In the genomic region with DNA sequence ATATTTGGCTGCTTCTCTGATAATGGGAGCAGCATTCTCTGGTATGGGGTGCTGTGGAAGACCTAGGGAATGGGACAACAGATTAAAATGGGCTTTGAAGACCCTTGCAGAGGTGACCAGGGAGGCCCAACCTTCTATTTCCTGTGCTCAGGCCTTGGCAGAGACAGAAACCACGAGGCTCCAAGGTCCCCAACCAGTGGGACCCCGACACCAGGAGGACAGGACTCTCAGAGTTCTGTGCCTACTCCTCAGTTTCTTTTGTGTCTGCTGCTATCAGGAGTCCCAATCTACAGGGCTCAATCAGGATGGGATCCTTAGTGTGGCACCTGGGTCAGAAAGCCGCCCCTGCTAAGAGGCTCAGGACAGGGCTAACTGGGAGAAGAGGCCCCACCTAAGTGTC, we compare ENCODE assay signal across 9 cellular contexts. TPM values are rescaled to one million over a fixed set of nuclear protein-coding genes. Genes with fewer than 3 reads are reported as not detected.
DNase-seq lines count a peak whose midpoint lies in the region; ATAC-seq and TF ChIP-seq lines count a peak whose summit lies in the region.
"Had no signal": no experiment of that assay in that cellular context is flagged by ENCODE, and none has a peak within 500 bp of the region (broad histone marks: within the 10 kb centered on the region; RNA-seq: fewer than 3 reads in every experiment).

No MANE protein-coding gene starts in this region.

- TF ChIP-seq CTCF in stomach (IDR thresholded peaks at IDR 0.05) = no peak

- H3K4me1 Mint-ChIP-seq in activated T-cell treated with anti-CD3 and anti-CD28 coated beads, Interleukin-2, amount 50 U/mL, for 4 hours (ENCODE audit: low read depth) = peaks cover 80% of the 10 kb centered on the region

- TF ChIP-seq POLR2A in stomach (IDR thresholded peaks at IDR 0.05) = no peak

- WGBS in esophagus, 2 donors = 84 to 85% methylated on average over 3 of the region's 3 CpGs
- 59 to 100% (median 68%) methylated on average over 2 to 3 of the region's 3 CpGs for WGBS in stomach, 5 donors

- H3K27me3 ChIP-seq in SJSA1 (replicated peaks) = no peaks in the 10 kb centered on the region
- H3K27me3 ChIP-seq in esophagus (ENCODE audit: control insufficient read depth in 1 of 2, insufficient read depth in 2 of 2, low read length in 2 of 2) = no peaks in the 10 kb centered on the region
- no peaks in the 10 kb centered on the region for H3K27me3 ChIP-seq in stomach

- intact Hi-C loops in stomach (cut with DNase I; ENCODE audit: low total_unique reads) = no loop called here

- H3K4me3 ChIP-seq in SJSA1 (no peak overlapping the region), esophagus (ENCODE audit: low read depth in 1 of 2, low read length in 2 of 2) (no peak overlapping the region), stomach (no peak overlapping the region)

- no peak for DNase-seq in activated T-cell treated with anti-CD3 and anti-CD28 coated beads, Interleukin-2, amount 50 U/mL, for 4 hours
- DNase-seq in activated T-cell treated with anti-CD3 and anti-CD28 coated beads, Interleukin-2, amount 50 U/mL, for 48 hours = no peak
- DNase-seq in SJSA1 (ENCODE audit: low read depth in 1 of 2, low spot score in 2 of 2) = no peak
- DNase-seq in stomach = no peak
- no peak for DNase-seq in NCI-H1417 treated with DMSO at 0.1 percent for 48 hours (lab: John Stamatoyannopoulos, UW)
- DNase-seq in activated effector memory CD4-positive, alpha-beta T cell treated with anti-CD3 and anti-CD28 coated beads, Interleukin-2, amount 50 U/mL, for 16 hours = no peak
- DNase-seq: NCI-H1092 treated with DMSO at 0.1 percent for 48 hours had no signal

- no peaks in the 10 kb centered on the region for H3K36me3 ChIP-seq in SJSA1
- H3K36me3 ChIP-seq in esophagus (ENCODE audit: control insufficient read depth in 2 of 2, insufficient read depth in 2 of 2, low read length in 1 of 2) = no peaks in the 10 kb centered on the region
- H3K36me3 ChIP-seq in stomach = no peaks in the 10 kb centered on the region

- H3K9me3 Mint-ChIP-seq in activated T-cell treated with anti-CD3 and anti-CD28 coated beads, Interleukin-2, amount 50 U/mL, for 4 hours = no peaks in the 10 kb centered on the region

- no peak for TF ChIP-seq EP300 in stomach (IDR thresholded peaks at IDR 0.05)

- peaks cover 25% of the 10 kb centered on the region for H3K4me1 ChIP-seq in SJSA1 (replicated peaks)
- H3K4me1 ChIP-seq in esophagus (ENCODE audit: control insufficient read depth in 2 of 2, insufficient read depth in 2 of 2, low read length in 1 of 2) = peaks cover 0 to 4% of the 10 kb centered on the region in 2 donors
- peaks cover 10 to 16% (median 13%) of the 10 kb centered on the region in 4 donors for H3K4me1 ChIP-seq in stomach

- ATAC-seq in activated T-cell treated with anti-CD3 and anti-CD28 coated beads, Interleukin-2, amount 50 U/mL, for 4 hours = no peak
- no peak for ATAC-seq in GM19324 (IDR thresholded peaks at IDR 0.05; ENCODE audit: low FRiP score, unreplicated experiment)

- H3K27me3 Mint-ChIP-seq in activated T-cell treated with anti-CD3 and anti-CD28 coated beads, Interleukin-2, amount 50 U/mL, for 4 hours (ENCODE audit: low read depth) = no peaks in the 10 kb centered on the region

- H3K9me3 ChIP-seq in SJSA1 (replicated peaks) = no peaks in the 10 kb centered on the region
- no peaks in the 10 kb centered on the region for H3K9me3 ChIP-seq in esophagus (ENCODE audit: control insufficient read depth in 2 of 2, insufficient read depth in 1 of 2, low read depth in 1 of 2, low read length in 1 of 2)
- no peaks in the 10 kb centered on the region for H3K9me3 ChIP-seq in stomach

- no peaks in the 10 kb centered on the region for H3K36me3 Mint-ChIP-seq in activated T-cell treated with anti-CD3 and anti-CD28 coated beads, Interleukin-2, amount 50 U/mL, for 4 hours (ENCODE audit: insufficient read depth)

- H3K4me3 Mint-ChIP-seq in activated T-cell treated with anti-CD3 and anti-CD28 coated beads, Interleukin-2, amount 50 U/mL, for 4 hours = peak overlapping the region; percentile 57

- H3K27ac ChIP-seq in SJSA1 = peak overlapping the region; percentile 90
- peak overlapping the region; percentile 26 to 55 for H3K27ac ChIP-seq in esophagus (ENCODE audit: low read depth in 2 of 2, low read length in 1 of 2)
- H3K27ac ChIP-seq in stomach = peak overlapping the region; percentile 16 to 74 (median 65)

RNA-seq across cellular contexts. Expression of a gene that starts 29.4 kb away (rescaled TPM):
- total RNA-seq in activated T-cell treated with anti-CD3 and anti-CD28 coated beads, Interleukin-2, amount 50 U/mL, for 4 hours = 100 to 1,000 TPM; 130 to 283 (median 277) TPM
- total RNA-seq in SJSA1 (2014; rRNA removed; shearing (Covaris generic)) = 0.68 TPM in 1 of 2 replicates, not detected in the other
- polyA plus RNA-seq in esophagus = under 1 TPM in 1 of 2 donors, not detected in 1; 0.05 TPM
- total RNA-seq in stomach = not detected
- polyA plus RNA-seq in stomach = not detected

RNA-seq across cellular contexts. Expression of a gene that starts 42.5 kb away (rescaled TPM):
- 100 to 1,000 TPM in 2 of 3 donors, 10 to 100 TPM in 1; 94.6 to 152 (median 138) TPM for total RNA-seq in activated T-cell treated with anti-CD3 and anti-CD28 coated beads, Interleukin-2, amount 50 U/mL, for 4 hours
- not detected in 2 replicates for total RNA-seq in SJSA1 (2014; rRNA removed; shearing (Covaris generic))
- polyA plus RNA-seq in esophagus (not detected), stomach (not detected)
- not detected for total RNA-seq in stomach

Comparison
In these comparisons a context has a peak if more than half of its experiments do, and no peak if none do; other contexts are left out.
1. RNA of a gene that starts 29.4 kb away (total RNA-seq): 130 to 283 TPM in activated T-cell treated with anti-CD3 and anti-CD28 coated beads, Interleukin-2, amount 50 U/mL, for 4 hours; 0.68 TPM in SJSA1 and not detected in stomach; every median in the first group is over 10 times any median in the second.
2. RNA of a gene that starts 42.5 kb away (total RNA-seq): 94.6 to 152 TPM in activated T-cell treated with anti-CD3 and anti-CD28 coated beads, Interleukin-2, amount 50 U/mL, for 4 hours; not detected in SJSA1 and not detected in stomach; every median in the first group is over 10 times any median in the second.
3. Peak in every context shown above with its lines, with median percentiles within 50 percentile points of each other: H3K27ac ChIP-seq.